ENCODE assay signal across 8 cellular contexts in the genomic region with DNA sequence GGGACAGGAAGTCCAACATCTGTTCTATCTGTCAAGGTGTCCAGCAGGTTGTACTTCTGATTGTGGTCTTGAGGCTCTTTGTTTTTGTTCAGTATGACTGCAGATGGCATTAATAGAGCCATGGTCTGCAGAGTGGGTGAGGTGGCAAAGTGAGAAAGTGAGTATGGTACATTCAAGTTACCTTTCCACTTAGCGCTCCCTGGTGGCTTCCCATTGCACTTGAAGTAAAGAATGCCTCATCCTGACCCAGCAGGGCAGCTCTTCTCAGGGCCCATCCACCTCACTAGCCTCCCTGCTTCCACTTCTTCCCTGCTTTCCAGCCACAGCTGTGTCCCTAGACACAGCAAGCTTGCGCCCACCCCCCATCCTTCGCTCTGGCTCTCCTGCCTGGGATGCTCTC.
DNase-seq lines count a peak whose midpoint lies in the region; ATAC-seq and TF ChIP-seq lines count a peak whose summit lies in the region.
"Had no signal": no experiment of that assay in that cellular context is flagged by ENCODE, and none has a peak within 500 bp of the region (broad histone marks: within the 10 kb centered on the region; RNA-seq: fewer than 3 reads in every experiment).

No MANE protein-coding gene starts in this region.

- H3K9ac ChIP-seq in MM.1S (ENCODE audit: low read length) (no peak overlapping the region), parathyroid adenoma (no peak overlapping the region)

- H3K9me2 ChIP-seq in MM.1S (replicated peaks; ENCODE audit: insufficient read depth, low read length) = no peaks in the 10 kb centered on the region

- H3K4me3 ChIP-seq in MM.1S (ENCODE audit: low read length) (no peak overlapping the region), parathyroid adenoma (ENCODE audit: low read depth, low read length) (no peak overlapping the region)

- H3K4me1 ChIP-seq in MM.1S (ENCODE audit: low read length) (no peaks in the 10 kb centered on the region), parathyroid adenoma (no peaks in the 10 kb centered on the region)

- H3K27me3 ChIP-seq in MM.1S (replicated peaks; ENCODE audit: insufficient read depth, low read length) (no peaks in the 10 kb centered on the region), parathyroid adenoma (ENCODE audit: control insufficient read depth, insufficient read depth, low read length) (no peaks in the 10 kb centered on the region)

- H3K4me2 ChIP-seq in MM.1S (ENCODE audit: low read depth, low read length) (no peak overlapping the region), parathyroid adenoma (ENCODE audit: low read length) (no peak overlapping the region)

- ATAC-seq in GM21717 (IDR thresholded peaks at IDR 0.05; ENCODE audit: unreplicated experiment) (no peak), GM18870 (IDR thresholded peaks at IDR 0.05; ENCODE audit: unreplicated experiment) (no peak)

- H3K27ac ChIP-seq in MM.1S (ENCODE audit: low read length) (no peak overlapping the region), parathyroid adenoma (no peak overlapping the region)

- H3K36me3 ChIP-seq in MM.1S (replicated peaks; ENCODE audit: insufficient read depth, low read length) (no peaks in the 10 kb centered on the region), parathyroid adenoma (ENCODE audit: control insufficient read depth, insufficient read depth, low read length) (no peaks in the 10 kb centered on the region)

- TF ChIP-seq CTCF in GM12874 (IDR thresholded peaks at IDR 0.05; ENCODE audit: insufficient read depth, low read depth, low read length) (peak; percentile 38; the same call in 1 of the 2 replicates), MM.1S (IDR thresholded peaks at IDR 0.05; ENCODE audit: low read length) (peak; percentile 50), parathyroid adenoma (IDR thresholded peaks at IDR 0.05) (peak; percentile 14)

- peak; percentile 64 for DNase-seq in MM.1S
- peak; percentile 27 for DNase-seq in cerebellar cortex (ENCODE audit: low spot score)
- no peak for DNase-seq in midbrain (lab: John Stamatoyannopoulos, UW)
- DNase-seq: NCI-H187 treated with DMSO at 0.1 percent for 48 hours had no signal

- H4K20me1 ChIP-seq in MM.1S (ENCODE audit: insufficient read depth, low read length) = no peaks in the 10 kb centered on the region

- H2AFZ ChIP-seq in MM.1S (ENCODE audit: low read length) (no peak overlapping the region), parathyroid adenoma (no peak overlapping the region)

- H3F3A ChIP-seq in MM.1S (ENCODE audit: insufficient read depth, low read length) = no peaks in the 10 kb centered on the region

- no peaks in the 10 kb centered on the region for H3K9me3 ChIP-seq in MM.1S (replicated peaks; ENCODE audit: insufficient read depth, low read length)
- no peaks in the 10 kb centered on the region for H3K9me3 ChIP-seq in parathyroid adenoma (ENCODE audit: control insufficient read depth, low read length)

- H3K79me2 ChIP-seq in MM.1S (ENCODE audit: low read length) (no peaks in the 10 kb centered on the region), parathyroid adenoma (peaks cover 2% of the 10 kb centered on the region)
